ENCODE assay signal across 14 cellular contexts in the genomic region with DNA sequence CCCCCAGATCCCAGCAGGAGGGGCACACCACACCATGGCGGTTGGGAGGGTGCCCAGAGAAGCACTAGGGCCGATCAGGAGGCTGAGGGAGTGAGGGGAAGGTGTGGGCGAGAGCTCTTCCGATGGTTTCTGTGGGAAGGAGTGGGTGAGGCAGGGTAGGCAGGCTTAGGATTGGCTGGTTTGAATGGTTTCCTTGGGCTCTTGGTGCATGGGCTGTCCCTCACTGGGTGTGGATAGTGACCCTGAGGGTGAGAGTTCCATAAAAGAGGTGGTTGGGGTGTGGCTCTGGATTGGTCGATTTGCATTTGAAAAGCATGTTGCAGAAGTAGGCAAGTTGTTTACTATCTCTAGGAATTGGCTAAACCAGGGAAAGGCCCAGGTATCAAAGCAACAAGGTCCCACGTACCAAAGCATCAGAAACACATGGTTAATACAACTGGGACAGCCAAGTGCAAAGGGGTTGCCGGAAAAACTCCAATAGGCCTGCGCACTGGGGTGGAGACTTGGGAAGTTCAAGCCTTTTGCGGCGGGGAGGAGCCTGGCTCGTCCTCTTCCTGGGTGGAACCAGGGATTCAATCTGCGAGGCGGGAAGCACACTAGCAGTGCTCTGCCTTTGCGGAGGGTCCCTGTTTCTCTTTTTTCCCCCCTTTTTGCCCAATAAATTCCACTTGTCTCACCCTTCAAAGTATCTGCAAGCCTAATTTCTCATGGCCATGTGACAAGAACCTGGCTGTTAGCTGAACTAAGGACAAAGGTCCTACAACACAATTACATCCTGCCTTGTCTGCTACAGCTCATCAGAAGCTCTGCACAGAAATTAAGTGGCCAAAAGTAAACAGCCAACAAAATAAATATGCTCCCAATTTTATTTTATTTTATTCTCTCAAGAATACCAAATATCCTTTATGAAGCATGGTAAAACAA. TPM values are rescaled to one million over a fixed set of nuclear protein-coding genes. Genes with fewer than 3 reads are reported as not detected.
A peak's percentile ranks its signal among the peaks of the same experiment; 100 is the strongest.
DNase-seq lines count a peak whose midpoint lies in the region; ATAC-seq and TF ChIP-seq lines count a peak whose summit lies in the region.
"Had no signal": no experiment of that assay in that cellular context is flagged by ENCODE, and none has a peak within 500 bp of the region (broad histone marks: within the 10 kb centered on the region; RNA-seq: fewer than 3 reads in every experiment).

No MANE protein-coding gene starts in this region.

- POLR2A ChIA-PET in naive thymus-derived CD8-positive, alpha-beta T cell (lab: Charles Lee): no interaction called here

- H3K4me1 ChIP-seq in heart left ventricle (peaks cover 0 to 57% (median 18%) of the 10 kb centered on the region in 12 donors), heart right ventricle (peaks cover 0 to 74% (median 27%) of the 10 kb centered on the region in 9 donors), vagina (peaks cover 62% of the 10 kb centered on the region), ovary (ENCODE audit: insufficient read depth) (peaks cover 15% of the 10 kb centered on the region)

- no peak for TF ChIP-seq EP300 in ovary (IDR thresholded peaks at IDR 0.05)

- H3K27ac Mint-ChIP-seq in naive thymus-derived CD8-positive, alpha-beta T cell: peak overlapping the region in 5 of 10 donors; percentile 1 to 76 (median 50)
- H3K27ac Mint-ChIP-seq: activated T-cell treated with anti-CD3 and anti-CD28 coated beads, Interleukin-2, amount 50 U/mL, for 24 hours had no signal

- intact Hi-C loops in heart left ventricle (cut with DNase I): loop anchor here in 1 of 10 donors (5.0 kb wide), 1 partner anchor 112 kb away; no protein-coding TSS in a partner anchor
- intact Hi-C loops in Right ventricle myocardium superior (cut with DNase I): no loop called here
- intact Hi-C loops in heart right ventricle (cut with DNase I): no loop called here
- intact Hi-C loops in vagina (cut with DNase I): no loop called here
- intact Hi-C loops in ovary (cut with DNase I): no loop called here

- H3K4me1 Mint-ChIP-seq in naive thymus-derived CD8-positive, alpha-beta T cell: peaks cover 20 to 34% (median 30%) of the 10 kb centered on the region in 4 donors

- no peaks in the 10 kb centered on the region for H3K36me3 ChIP-seq in heart left ventricle
- H3K36me3 ChIP-seq in heart right ventricle: no peaks in the 10 kb centered on the region
- no peaks in the 10 kb centered on the region for H3K36me3 ChIP-seq in vagina
- H3K36me3 ChIP-seq in ovary: no peaks in the 10 kb centered on the region

- H3K27me3 ChIP-seq in heart left ventricle (no peaks in the 10 kb centered on the region), heart right ventricle (peaks cover 0 to 1% (median 0%) of the 10 kb centered on the region in 7 donors), vagina (no peaks in the 10 kb centered on the region), ovary (no peaks in the 10 kb centered on the region)

- H3K27me3 Mint-ChIP-seq in naive thymus-derived CD8-positive, alpha-beta T cell: peaks cover 0 to 3% (median 0%) of the 10 kb centered on the region in 5 donors
- H3K27me3 Mint-ChIP-seq: activated T-cell treated with anti-CD3 and anti-CD28 coated beads, Interleukin-2, amount 50 U/mL, for 24 hours had no signal

- TF ChIP-seq CTCF in heart left ventricle (IDR thresholded peaks at IDR 0.05) (no peak), heart right ventricle (IDR thresholded peaks at IDR 0.05) (no peak), vagina (IDR thresholded peaks at IDR 0.05) (no peak), ovary (IDR thresholded peaks at IDR 0.05) (no peak)

- H3K36me3 Mint-ChIP-seq in naive thymus-derived CD8-positive, alpha-beta T cell: no peaks in the 10 kb centered on the region

- 75 to 78% (median 76%) methylated on average over 14 of the region's 14 CpGs for WGBS in heart left ventricle, 4 donors
- 73 to 84% methylated on average over 14 of the region's 14 CpGs for WGBS in heart right ventricle, 2 donors
- WGBS in ovary, 3 donors: 78 to 86% (median 85%) methylated on average over 14 of the region's 14 CpGs

- H3K9me3 Mint-ChIP-seq in naive thymus-derived CD8-positive, alpha-beta T cell: peaks cover 0 to 9% (median 0%) of the 10 kb centered on the region in 9 donors
- H3K9me3 Mint-ChIP-seq: activated T-cell treated with anti-CD3 and anti-CD28 coated beads, Interleukin-2, amount 50 U/mL, for 24 hours had no signal

- H3K9me3 ChIP-seq in heart left ventricle (no peaks in the 10 kb centered on the region), heart right ventricle (peaks cover 0 to 3% (median 0%) of the 10 kb centered on the region in 11 donors), vagina (no peaks in the 10 kb centered on the region), ovary (no peaks in the 10 kb centered on the region)

- DNase-seq in heart left ventricle (no peak), Right ventricle myocardium superior (no peak), heart right ventricle (no peak), vagina (ENCODE audit: extremely low spot score in 2 of 2) (no peak), ovary (no peak), NCI-H146 (lab: John Stamatoyannopoulos, UW) (no peak), NCI-H1105 (lab: John Stamatoyannopoulos, UW) (no peak)
- no peak for DNase-seq in naive thymus-derived CD8-positive, alpha-beta T cell
- DNase-seq: activated T-cell treated with anti-CD3 and anti-CD28 coated beads, Interleukin-2, amount 50 U/mL, for 24 hours; NCI-H187; NCI-H774; stimulated activated CD4-positive, alpha-beta T cell treated with anti-CD3 and anti-CD28 coated beads, Interleukin-15, amount 100 ng/mL, for 24 hours had no signal

- no peak for TF ChIP-seq POLR2A in heart left ventricle (IDR thresholded peaks at IDR 0.05)
- no peak for TF ChIP-seq POLR2A in vagina (IDR thresholded peaks at IDR 0.05)
- no peak for TF ChIP-seq POLR2A in ovary (IDR thresholded peaks at IDR 0.05)

- ATAC-seq in heart left ventricle: no peak
- no peak for ATAC-seq in Right ventricle myocardium superior (ENCODE audit: poor library complexity)
- no peak for ATAC-seq in heart right ventricle
- no peak for ATAC-seq in naive thymus-derived CD8-positive, alpha-beta T cell
- ATAC-seq: K562 had no signal

- peak overlapping the region in 9 of 10 donors; percentile 5 to 67 (median 39) for H3K4me3 Mint-ChIP-seq in naive thymus-derived CD8-positive, alpha-beta T cell
- H3K4me3 Mint-ChIP-seq: activated T-cell treated with anti-CD3 and anti-CD28 coated beads, Interleukin-2, amount 50 U/mL, for 24 hours had no signal

- H3K27ac ChIP-seq in heart left ventricle (peak overlapping the region in 9 of 12 donors; percentile 15 to 92 (median 67)), heart right ventricle (peak overlapping the region in 7 of 10 donors; percentile 51 to 87 (median 66)), vagina (peak overlapping the region; percentile 83), ovary (peak overlapping the region in 1 of 2 donors; percentile 18)

- H3K4me3 ChIP-seq in heart left ventricle: no peak overlapping the region
- no peak overlapping the region for H3K4me3 ChIP-seq in heart right ventricle
- H3K4me3 ChIP-seq in vagina: no peak overlapping the region
- H3K4me3 ChIP-seq in ovary: no peak overlapping the region
- H3K4me3 ChIP-seq: K562 had no signal

RNA-seq across cellular contexts. Expression of a gene that starts 43.2 kb away (rescaled TPM):
- total RNA-seq in heart left ventricle: 1 to 10 TPM in 5 of 9 donors, under 1 TPM in 1, not detected in 3; 0.77 to 6.5 (median 2.1) TPM
- 1 to 10 TPM in 1 of 2 donors, under 1 TPM in 1; 0.95 to 8.0 TPM for polyA plus RNA-seq in heart left ventricle
- total RNA-seq in Right ventricle myocardium superior: 1.4 TPM
- total RNA-seq in heart right ventricle: 1 to 10 TPM in 4 of 10 donors, under 1 TPM in 4, not detected in 2; 0.34 to 3.0 (median 0.80) TPM
- polyA plus RNA-seq in heart right ventricle: 1 to 10 TPM; 1.9 to 9.4 TPM
- not detected for total RNA-seq in naive thymus-derived CD8-positive, alpha-beta T cell
- polyA plus RNA-seq in naive thymus-derived CD8-positive, alpha-beta T cell: not detected
- 63.3 TPM for total RNA-seq in vagina
- total RNA-seq in ovary: 1 to 10 TPM in 4 of 7 donors, under 1 TPM in 3; 0.15 to 8.7 (median 3.2) TPM
- polyA plus RNA-seq in ovary: 1 to 10 TPM; 1.1 TPM
- total RNA-seq: frontal cortex, K562 had no signal
